8 cellular contexts compared by ENCODE assay signal in genomic region chr2:190468814-190469569, GRCh38.
A peak's percentile ranks its signal among the peaks of the same experiment; 100 is the strongest.
DNase-seq lines count a peak whose midpoint lies in the region; ATAC-seq and TF ChIP-seq lines count a peak whose summit lies in the region.

No MANE protein-coding gene starts in this region.

- no peaks in the 10 kb centered on the region for H3K27me3 ChIP-seq in HCT116 (ENCODE audit: insufficient read depth, low read length)

- H3K9me2 ChIP-seq in HCT116 (ENCODE audit: insufficient read depth) = no peaks in the 10 kb centered on the region

- TF ChIP-seq CTCF in HCT116 (IDR thresholded peaks at IDR 0.05 in 2 of 3, conservative IDR thresholded peaks at IDR 0.05 in 1 of 3; ENCODE audit: borderline replicate concordance in 1 of 3, insufficient read depth in 1 of 3, low read depth in 2 of 3, low read length in 2 of 3) = no peak

- RAD21 ChIA-PET in HCT116 (lab: Charles Lee; ENCODE audit: low non-redundant PET in 1 of 2, low total read pairs in 2 of 2, uncharacterized antibody in 2 of 2, unreplicated experiment in 2 of 2) = no interaction called here

- peak overlapping the region; percentile 22 for H3K9ac ChIP-seq in HCT116 (ENCODE audit: low read length)

- POLR2A ChIA-PET in HCT116 (lab: Charles Lee) = no interaction called here

- H3K79me2 ChIP-seq in HCT116 (ENCODE audit: insufficient read depth, low read length) = no peaks in the 10 kb centered on the region

- intact Hi-C loops in HCT116 (cut with micrococcal nuclease) = no loop called here

- peak overlapping the region; percentile 49 for H3K4me2 ChIP-seq in HCT116 (ENCODE audit: low read length)

- H3K9me3 ChIP-seq in HCT116 (ENCODE audit: control insufficient read depth in 1 of 2, insufficient read depth in 1 of 2, low read depth in 1 of 2, low read length in 2 of 2) = no peaks in the 10 kb centered on the region

- no peak overlapping the region for H3K4me3 ChIP-seq in HCT116 (replicated peaks in 1 of 2; ENCODE audit: low read depth in 1 of 2, low read length in 2 of 2)

- H3K4me1 ChIP-seq in HCT116 (ENCODE audit: control insufficient read depth in 1 of 2, insufficient read depth in 2 of 2, low read length in 2 of 2) = peaks cover 42 to 45% of the 10 kb centered on the region in 2 experiments

- ATAC-seq in HCT116 = peak; percentile 74

- TF ChIP-seq POLR2A in HCT116 (IDR thresholded peaks at IDR 0.05; ENCODE audit: borderline replicate concordance, extremely low read depth, insufficient read depth, insufficient read length) = no peak

- no peak overlapping the region for H2AFZ ChIP-seq in HCT116 (ENCODE audit: low read depth, low read length, poor library complexity, severe bottlenecking)

- no peaks in the 10 kb centered on the region for H3K36me3 ChIP-seq in HCT116 (ENCODE audit: control insufficient read depth in 1 of 2, insufficient read depth in 2 of 2, low read length in 2 of 2)

- H3K27ac ChIP-seq in HCT116 (ENCODE audit: low read depth, low read length) = peak overlapping the region; percentile 46

- BruUV-seq in HCT116 (replicated peaks; lab: Mats Ljungman, UMichigan) = no TSS peak

- no peak for TF ChIP-seq RAD21 in HCT116 (IDR thresholded peaks at IDR 0.05; ENCODE audit: low read depth)

- CTCF ChIA-PET in HCT116 (lab: Charles Lee) = no interaction called here

- DNase-seq in EH (ENCODE audit: low read depth) (peak; percentile 98), HCT116 (ENCODE audit: low read depth, low spot score) (peak; percentile 35), NCI-H1105 treated with DMSO at 0.1 percent for 48 hours (lab: John Stamatoyannopoulos, UW) (peak; percentile 98), T1000 (lab: John Stamatoyannopoulos, UW) (peak; percentile 68), globus pallidus (ENCODE audit: low spot score) (peak; percentile 83), pulmonary artery endothelial cell (ENCODE audit: low read depth, low spot score) (peak; percentile 84), activated gamma-delta T cell (lab: John Stamatoyannopoulos, UW) (no peak)
- no peak for DNase-seq in NK-92 treated with Interleukin-12 subunit alpha and Interleukin-12 subunit beta, amount 100 ng/mL, for 24 hours (lab: John Stamatoyannopoulos, UW)

- no peaks in the 10 kb centered on the region for H4K20me1 ChIP-seq in HCT116 (ENCODE audit: insufficient read depth)

TF ChIP-seq in HCT116, 20 proteins besides CTCF, POLR2A, EP300 and RAD21:
- TF ChIP-seq SP1 (IDR thresholded peaks at IDR 0.05; ENCODE audit: low read depth) (0 out of 2 replicates have a peak, but pooled peaks have one; percentile 32), SRF (IDR thresholded peaks at IDR 0.05; ENCODE audit: low read depth) (no peak), POLR2AphosphoS5 (IDR thresholded peaks at IDR 0.05; ENCODE audit: low read depth, low read length) (peak; percentile 35; the same call in 1 of the 2 replicates), MAX (IDR thresholded peaks at IDR 0.05) (no peak)

Comparison
In these comparisons a context has a peak if more than half of its experiments do, and no peak if none do; other contexts are left out.
1. DNase-seq: peak in EH (single experiment), HCT116 (single experiment), NCI-H1105 treated with DMSO at 0.1 percent for 48 hours (single experiment), T1000 (single experiment), globus pallidus (single experiment) and pulmonary artery endothelial cell (single experiment); none in NK-92 treated with Interleukin-12 subunit alpha and Interleukin-12 subunit beta, amount 100 ng/mL, for 24 hours (single experiment) and activated gamma-delta T cell (single experiment).